ENCODE assay signal across 33 cellular contexts in genomic region chr1:38352869-38353268, GRCh38.
"Had no signal": no experiment of that assay in that cellular context is flagged by ENCODE, and none has a peak within 500 bp of the region (broad histone marks: within the 10 kb centered on the region; RNA-seq: fewer than 3 reads in every experiment).

No MANE protein-coding gene starts in this region.

- H2AFZ ChIP-seq: hepatocyte had no signal

- H3K4me1 ChIP-seq: left lung, lower lobe of right lung, pancreas, prostate gland, stomach, testis, thyroid gland, transverse colon, upper lobe of left lung, vagina had no signal

- H3K4me2 ChIP-seq: hepatocyte had no signal

- H3K36me3 ChIP-seq: left lung, lower lobe of right lung, pancreas, prostate gland, stomach, thyroid gland, transverse colon, upper lobe of left lung, vagina had no signal

- FAIRE-seq: islet of Langerhans, kidney, pancreas had no signal

- DNase-seq: immature natural killer cell; kidney; left colon; left lung; lower lobe of right lung; mammary epithelial cell; mesenchymal stem cell; naive B cell; natural killer cell; nephron progenitor cell; nucleus accumbens; pancreas; posterior cingulate gyrus; retina; right cardiac atrium; stimulated activated CD4-positive, alpha-beta T cell treated with anti-CD3 and anti-CD28 coated beads, Interleukin-12 subunit alpha, Interleukin-12 subunit beta, amount 100 ng/mL, for 4 hours; stimulated activated CD4-positive, alpha-beta T cell treated with anti-CD3 and anti-CD28 coated beads, Interleukin-15, amount 100 ng/mL, for 24 hours; stimulated activated CD4-positive, alpha-beta T cell treated with anti-CD3 and anti-CD28 coated beads, Interleukin-2, amount 100 ng/mL, for 24 hours; stimulated activated CD4-positive, alpha-beta T cell treated with anti-CD3 and anti-CD28 coated beads, Interleukin-4, amount 100 ng/mL, for 1 hour; stimulated activated naive B cell treated with anti-CD40 and anti-IgM and Interleukin-4, amounts not matched to agents 10 μg/mL and 1 μg/mL and 100 μg/mL, for 72 hours; stimulated activated naive CD8-positive, alpha-beta T cell treated with anti-CD3 and anti-CD28 coated beads, Interleukin-15, Interleukin-2, amounts not matched to agents 100 U/mL and 50 U/mL, for 24 hours; stomach; testis; thyroid gland; transverse colon; upper lobe of left lung had no signal

- H3K4me3 Mint-ChIP-seq: immature natural killer cell; mesothelial cell of epicardium; naive B cell; natural killer cell; nephron progenitor cell; stimulated activated naive B cell treated with anti-CD40 and anti-IgM and Interleukin-4, amounts not matched to agents 10 μg/mL and 1 μg/mL and 100 μg/mL, for 72 hours had no signal

- H3K9me3 ChIP-seq: lower lobe of right lung, pancreas, prostate gland, testis, thyroid gland, transverse colon, vagina had no signal

- H3K27ac Mint-ChIP-seq: immature natural killer cell; mesothelial cell of epicardium; natural killer cell; nephron progenitor cell; stimulated activated naive B cell treated with anti-CD40 and anti-IgM and Interleukin-4, amounts not matched to agents 10 μg/mL and 1 μg/mL and 100 μg/mL, for 72 hours had no signal

- H3K4me1 Mint-ChIP-seq: immature natural killer cell; mesothelial cell of epicardium; naive B cell; natural killer cell; stimulated activated naive B cell treated with anti-CD40 and anti-IgM and Interleukin-4, amounts not matched to agents 10 μg/mL and 1 μg/mL and 100 μg/mL, for 72 hours had no signal

- H3K4me3 ChIP-seq: hepatocyte, left lung, lower lobe of right lung, pancreas, prostate gland, skin epidermis, stomach, testis, thyroid gland, transverse colon, upper lobe of left lung, vagina had no signal

- H3K36me3 Mint-ChIP-seq: mesothelial cell of epicardium, natural killer cell had no signal

- H3K27me3 ChIP-seq: hepatocyte, left lung, pancreas, testis, thyroid gland, upper lobe of left lung, vagina had no signal

- H3K27ac ChIP-seq: hepatocyte, left lung, lower lobe of right lung, pancreas, prostate gland, skin epidermis, stomach, testis, thyroid gland, transverse colon, upper lobe of left lung, vagina had no signal

- H3K79me2 ChIP-seq: hepatocyte had no signal

- ATAC-seq: left colon; left lung; lower lobe of right lung; natural killer cell; pancreas; right cardiac atrium; sciatic nerve; stimulated activated naive B cell treated with anti-CD40 and anti-IgM and Interleukin-4, amounts not matched to agents 10 μg/mL and 1 μg/mL and 100 μg/mL, for 72 hours; stimulated activated naive CD8-positive, alpha-beta T cell treated with anti-CD3 and anti-CD28 coated beads, Interleukin-15, Interleukin-2, amounts not matched to agents 100 U/mL and 50 U/mL, for 24 hours had no signal
